In the genomic region with DNA sequence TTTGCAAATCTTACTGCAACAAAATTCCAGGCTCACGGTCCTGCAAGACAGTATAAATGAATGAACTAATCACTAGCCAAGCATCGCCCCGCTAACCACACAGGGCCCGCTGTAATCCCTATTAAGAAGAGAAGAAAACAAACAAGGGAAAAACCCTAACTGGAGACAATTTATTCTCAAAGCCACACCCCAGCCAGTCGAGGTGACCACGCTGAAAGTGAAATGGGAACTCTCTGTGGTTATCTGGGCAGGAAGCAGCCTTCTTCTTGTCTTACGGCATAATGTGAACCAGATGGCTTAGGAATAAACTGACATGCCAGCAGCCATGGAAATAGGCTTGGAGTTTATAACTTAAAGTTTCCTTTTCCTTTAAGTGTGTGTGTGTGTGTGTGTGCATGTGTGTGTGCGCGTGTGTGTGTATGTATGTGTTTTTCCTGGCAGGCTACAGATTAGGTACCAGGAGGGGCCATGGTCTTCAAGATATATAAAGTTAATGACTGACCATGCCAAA, we compare ENCODE assay signal across 9 cellular contexts.
DNase-seq lines count a peak whose midpoint lies in the region; ATAC-seq and TF ChIP-seq lines count a peak whose summit lies in the region.
"Had no signal": no experiment of that assay in that cellular context is flagged by ENCODE, and none has a peak within 500 bp of the region (broad histone marks: within the 10 kb centered on the region; RNA-seq: fewer than 3 reads in every experiment).

No MANE protein-coding gene starts in this region.

- H3K27ac Mint-ChIP-seq in neural crest cell (ENCODE audit: unreplicated experiment) = peak overlapping the region; percentile 21

- H3K27me3 ChIP-seq in brain microvascular endothelial cell (replicated peaks) = no peaks in the 10 kb centered on the region
- H3K27me3 ChIP-seq in stomach = no peaks in the 10 kb centered on the region

- H3K36me3 ChIP-seq in brain microvascular endothelial cell (replicated peaks) (no peaks in the 10 kb centered on the region), stomach (no peaks in the 10 kb centered on the region)

- peaks cover 51% of the 10 kb centered on the region for H3K4me1 Mint-ChIP-seq in neural crest cell

- peak overlapping the region; percentile 47 for H3K4me3 Mint-ChIP-seq in neural crest cell

- TF ChIP-seq CTCF in brain microvascular endothelial cell (IDR thresholded peaks at IDR 0.05; ENCODE audit: low read depth, low read length, missing control alignments) (no peak), neural crest cell (conservative IDR thresholded peaks at IDR 0.05) (no peak), stomach (IDR thresholded peaks at IDR 0.05) (no peak)

- intact Hi-C loops in stomach (cut with DNase I; ENCODE audit: low total_unique reads) = no loop called here

- H3K27me3 Mint-ChIP-seq in neural crest cell (ENCODE audit: low read depth) = no peaks in the 10 kb centered on the region

- 21 to 41% (median 31%) methylated on average over 9 of the region's 9 CpGs for WGBS in stomach, 5 donors

- peak; percentile 100 for ATAC-seq in GM18502 (IDR thresholded peaks at IDR 0.05; ENCODE audit: poor library complexity, unreplicated experiment)

- H3K4me3 ChIP-seq in brain microvascular endothelial cell (ENCODE audit: low read depth, low read length) (peak overlapping the region; percentile 18), stomach (no peak overlapping the region)

- peaks cover 9% of the 10 kb centered on the region for H3K36me3 Mint-ChIP-seq in neural crest cell (ENCODE audit: low read depth)

- H3K27ac ChIP-seq in brain microvascular endothelial cell = peak overlapping the region; percentile 85
- H3K27ac ChIP-seq in stomach = no peak overlapping the region
- H3K27ac ChIP-seq: VCaP had no signal

- in situ Hi-C loops in brain microvascular endothelial cell (cut with HindIII; ENCODE audit: low pct_ligation_motif_present, low sequenced_read_pairs) = no loop called here

- TF ChIP-seq POLR2A in stomach (IDR thresholded peaks at IDR 0.05) = no peak

- DNase-seq in H4 (ENCODE audit: low spot score) = peak; percentile 99
- peak; percentile 86 to 90 for DNase-seq in Kasumi-1 (lab: John Stamatoyannopoulos, UW)
- DNase-seq in brain microvascular endothelial cell = peak; percentile 83
- DNase-seq in neural crest cell (ENCODE audit: low read depth, low spot score) = no peak
- no peak for DNase-seq in NCI-H226
- no peak for DNase-seq in stomach
- no peak for DNase-seq in DMS53 treated with DMSO at 0.1 percent for 48 hours (lab: John Stamatoyannopoulos, UW; ENCODE audit: unreplicated experiment)

- no peaks in the 10 kb centered on the region for H3K9me3 ChIP-seq in stomach

- no peak for TF ChIP-seq EP300 in stomach (IDR thresholded peaks at IDR 0.05)

- peaks cover 3% of the 10 kb centered on the region for H3K9me3 Mint-ChIP-seq in neural crest cell

- peaks cover 5 to 20% (median 11%) of the 10 kb centered on the region in 4 donors for H3K4me1 ChIP-seq in stomach

Comparison
In these comparisons a context has a peak if more than half of its experiments do, and no peak if none do; other contexts are left out.
1. DNase-seq: peak in H4 (single experiment), Kasumi-1 (2 of 2) and brain microvascular endothelial cell (single experiment); none in neural crest cell (single experiment), NCI-H226 (single experiment), stomach (single experiment) and DMS53 treated with DMSO at 0.1 percent for 48 hours (single experiment).